Comparison of ENCODE assay signal across 9 cellular contexts in the genomic region with DNA sequence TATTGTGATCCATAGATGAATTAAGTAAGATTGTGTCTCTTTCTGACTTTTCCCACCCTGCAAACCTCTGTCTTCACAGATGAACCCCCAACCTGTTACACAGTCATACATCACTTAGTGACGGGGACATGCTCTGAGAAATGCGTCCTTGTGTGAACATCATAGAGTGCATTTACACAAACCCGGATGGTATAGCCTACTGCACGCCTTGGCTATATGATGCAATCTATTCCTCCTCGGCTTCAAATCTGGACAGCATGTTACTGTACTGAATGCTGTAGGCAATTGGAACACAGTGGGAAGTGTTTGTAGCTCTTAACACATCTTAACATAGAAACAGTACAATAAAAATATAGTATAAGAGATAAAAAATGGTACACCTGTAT. TPM values are rescaled to one million over a fixed set of nuclear protein-coding genes. Genes with fewer than 3 reads are reported as not detected.
DNase-seq lines count a peak whose midpoint lies in the region; ATAC-seq, FAIRE-seq and TF ChIP-seq lines count a peak whose summit lies in the region.
"Had no signal": no experiment of that assay in that cellular context is flagged by ENCODE, and none has a peak within 500 bp of the region (broad histone marks: within the 10 kb centered on the region; RNA-seq: fewer than 3 reads in every experiment).

No MANE protein-coding gene starts in this region.

- no peaks in the 10 kb centered on the region for H3K27me3 Mint-ChIP-seq in activated CD4-positive, alpha-beta memory T cell treated with anti-CD3 and anti-CD28 coated beads, Interleukin-2, amount 10 ng/mL, durations not matched to agents 7 days and 5 days

- H3K27me3 ChIP-seq in BLaER1 treated with 17β-estradiol and CSF1 and Interleukin-3, amounts not matched to agents 10 nM and 100 nM, result no peaks in the 10 kb centered on the region

- H3K27ac ChIP-seq in BLaER1 treated with 17β-estradiol and CSF1 and Interleukin-3, amounts not matched to agents 10 nM and 100 nM, result peak overlapping the region in 3 of 11 experiments; percentile 51 to 62 (median 58); a peak in 4 of 22 replicates
- H3K27ac ChIP-seq in kidney (ENCODE audit: low read depth in 2 of 2, low read length in 2 of 2), result no peak overlapping the region
- H3K27ac ChIP-seq: KMS-11 had no signal

- POLR2A ChIA-PET in activated CD4-positive, alpha-beta memory T cell treated with anti-CD3 and anti-CD28 coated beads, Interleukin-2, amount 10 ng/mL, durations not matched to agents 7 days and 5 days (lab: Charles Lee), result interaction anchor here (0.6 to 2.4 kb wide), 5 partner anchors 7 to 80 kb away, joined by 3 to 14 read pairs (median 3); a partner anchor contains a TSS

- peaks cover 0 to 2% (median 0%) of the 10 kb centered on the region in 11 experiments; a peak in 2 of 22 replicates for H3K9me3 ChIP-seq in BLaER1 treated with 17β-estradiol and CSF1 and Interleukin-3, amounts not matched to agents 10 nM and 100 nM (replicated peaks in 1 of 11)
- no peaks in the 10 kb centered on the region for H3K9me3 ChIP-seq in kidney (ENCODE audit: control insufficient read depth in 1 of 2, low read length in 2 of 2)

- H4K20me1 ChIP-seq in BLaER1 treated with 17β-estradiol and CSF1 and Interleukin-3, amounts not matched to agents 10 nM and 100 nM, result no peaks in the 10 kb centered on the region

- H3K4me3 ChIP-seq in BLaER1 treated with 17β-estradiol and CSF1 and Interleukin-3, amounts not matched to agents 10 nM and 100 nM, result no peak overlapping the region
- H3K4me3 ChIP-seq in kidney (ENCODE audit: low read length in 2 of 2), result no peak overlapping the region

- TF ChIP-seq CTCF in kidney (IDR thresholded peaks at IDR 0.05; ENCODE audit: borderline replicate concordance, extremely low read depth, insufficient read depth), result no peak

- FAIRE-seq in kidney (lab: Jason Lieb, UNC), result no peak

- no peak overlapping the region for H3K4me3 Mint-ChIP-seq in activated CD4-positive, alpha-beta memory T cell treated with anti-CD3 and anti-CD28 coated beads, Interleukin-2, amount 10 ng/mL, durations not matched to agents 7 days and 5 days

- CTCF ChIA-PET in activated CD4-positive, alpha-beta memory T cell treated with anti-CD3 and anti-CD28 coated beads, Interleukin-2, amount 10 ng/mL, durations not matched to agents 7 days and 5 days (lab: Charles Lee), result interaction anchor here (1.3 to 12.2 kb wide), 22 partner anchors 9 to 289 kb away, joined by 3 to 452 read pairs (median 12); a partner anchor contains a TSS

- peaks cover 22 to 33% (median 26%) of the 10 kb centered on the region in 10 experiments for H3K4me1 ChIP-seq in BLaER1 treated with 17β-estradiol and CSF1 and Interleukin-3, amounts not matched to agents 10 nM and 100 nM
- no peaks in the 10 kb centered on the region for H3K4me1 ChIP-seq in kidney (ENCODE audit: control insufficient read depth in 1 of 2, insufficient read depth in 1 of 2, low read depth in 1 of 2, low read length in 2 of 2)

- peaks cover 45% of the 10 kb centered on the region for H3K4me1 Mint-ChIP-seq in activated CD4-positive, alpha-beta memory T cell treated with anti-CD3 and anti-CD28 coated beads, Interleukin-2, amount 10 ng/mL, durations not matched to agents 7 days and 5 days

- no peak for DNase-seq in activated CD4-positive, alpha-beta memory T cell treated with anti-CD3 and anti-CD28 coated beads, Interleukin-2, amount 10 ng/mL, durations not matched to agents 7 days and 5 days
- DNase-seq in NCI-H1092 (lab: John Stamatoyannopoulos, UW), result no peak
- DNase-seq in kidney, result no peak
- no peak for DNase-seq in NCI-H2081 (lab: John Stamatoyannopoulos, UW)

- peak; percentile 45 for ATAC-seq in GM18909 (IDR thresholded peaks at IDR 0.05; ENCODE audit: poor library complexity, unreplicated experiment)
- ATAC-seq in HG03025 (IDR thresholded peaks at IDR 0.05; ENCODE audit: low FRiP score, unreplicated experiment), result peak; percentile 25
- no peak for ATAC-seq in GM18873 (IDR thresholded peaks at IDR 0.05; ENCODE audit: low FRiP score, unreplicated experiment)

- no peaks in the 10 kb centered on the region for H3K9me3 Mint-ChIP-seq in activated CD4-positive, alpha-beta memory T cell treated with anti-CD3 and anti-CD28 coated beads, Interleukin-2, amount 10 ng/mL, durations not matched to agents 7 days and 5 days

- no peak overlapping the region for H3K9ac ChIP-seq in BLaER1 treated with 17β-estradiol and CSF1 and Interleukin-3, amounts not matched to agents 10 nM and 100 nM
- H3K9ac ChIP-seq in kidney (ENCODE audit: low read length in 2 of 2), result no peak overlapping the region
- H3K9ac ChIP-seq: KMS-11 had no signal

- peak overlapping the region; percentile 89 for H3K27ac Mint-ChIP-seq in activated CD4-positive, alpha-beta memory T cell treated with anti-CD3 and anti-CD28 coated beads, Interleukin-2, amount 10 ng/mL, durations not matched to agents 7 days and 5 days

- intact Hi-C loops in kidney (cut with DNase I), result loop anchor here (10.0 kb wide), 1 partner anchor 83 kb away; no protein-coding TSS in a partner anchor

- H3K36me3 ChIP-seq in BLaER1 treated with 17β-estradiol and CSF1 and Interleukin-3, amounts not matched to agents 10 nM and 100 nM, result no peaks in the 10 kb centered on the region
- H3K36me3 ChIP-seq in kidney (ENCODE audit: control insufficient read depth in 1 of 2, insufficient read depth in 2 of 2, low read length in 2 of 2), result no peaks in the 10 kb centered on the region

- peak overlapping the region in 7 of 11 experiments; percentile 22 to 74 (median 63); a peak in 11 of 22 replicates for H3K4me2 ChIP-seq in BLaER1 treated with 17β-estradiol and CSF1 and Interleukin-3, amounts not matched to agents 10 nM and 100 nM
- H3K4me2 ChIP-seq: KMS-11 had no signal

- peaks cover 9% of the 10 kb centered on the region for H3K36me3 Mint-ChIP-seq in activated CD4-positive, alpha-beta memory T cell treated with anti-CD3 and anti-CD28 coated beads, Interleukin-2, amount 10 ng/mL, durations not matched to agents 7 days and 5 days (ENCODE audit: low read depth)

RNA-seq across cellular contexts. Expression of a gene that starts 7.4 kb away (rescaled TPM):
- total RNA-seq in activated CD4-positive, alpha-beta memory T cell treated with anti-CD3 and anti-CD28 coated beads, Interleukin-2, amount 10 ng/mL, durations not matched to agents 7 days and 5 days, result 100 to 1,000 TPM; 111 to 112 TPM
- total RNA-seq in kidney, result 4.9 TPM
- polyA plus RNA-seq in kidney (ENCODE audit: insufficient read depth, low read depth, low replicate concordance), result not detected

RNA-seq across cellular contexts. Expression of a gene that starts 27.8 kb away (rescaled TPM):
- not detected for total RNA-seq in activated CD4-positive, alpha-beta memory T cell treated with anti-CD3 and anti-CD28 coated beads, Interleukin-2, amount 10 ng/mL, durations not matched to agents 7 days and 5 days
- total RNA-seq in kidney, result not detected
- polyA plus RNA-seq in kidney (ENCODE audit: insufficient read depth, low read depth, low replicate concordance), result not detected

Comparison
In these comparisons a context has a peak if more than half of its experiments do, and no peak if none do; other contexts are left out.
1. RNA of a gene that starts 7.4 kb away (total RNA-seq): 111 to 112 TPM in activated CD4-positive, alpha-beta memory T cell treated with anti-CD3 and anti-CD28 coated beads, Interleukin-2, amount 10 ng/mL, durations not matched to agents 7 days and 5 days; 4.9 TPM in kidney (single experiment); every median in the first group is over 10 times any median in the second.